ENCODE assay signal across 1 cellular context in genomic region chr7:6071406-6071805, GRCh38.
TF ChIP-seq lines count a peak whose summit lies in the region.

No MANE protein-coding gene starts in this region.

TF ChIP-seq in K562, 482 proteins besides CTCF, POLR2A, EP300 and RAD21:
- TF ChIP-seq YBX1 (IDR thresholded peaks at IDR 0.05): no peak
- TF ChIP-seq, protein P1, sequence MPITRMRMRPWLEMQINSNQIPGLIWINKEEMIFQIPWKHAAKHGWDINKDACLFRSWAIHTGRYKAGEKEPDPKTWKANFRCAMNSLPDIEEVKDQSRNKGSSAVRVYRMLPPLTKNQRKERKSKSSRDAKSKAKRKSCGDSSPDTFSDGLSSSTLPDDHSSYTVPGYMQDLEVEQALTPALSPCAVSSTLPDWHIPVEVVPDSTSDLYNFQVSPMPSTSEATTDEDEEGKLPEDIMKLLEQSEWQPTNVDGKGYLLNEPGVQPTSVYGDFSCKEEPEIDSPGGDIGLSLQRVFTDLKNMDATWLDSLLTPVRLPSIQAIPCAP (CRISPR knock-in tag; IDR thresholded peaks at IDR 0.05; ENCODE audit: borderline replicate concordance): no peak
- TF ChIP-seq XRCC4 (IDR thresholded peaks at IDR 0.05; ENCODE audit: extremely low read depth, insufficient read depth, insufficient read length): no peak
